1 cellular context compared by ENCODE assay signal in genomic region chr2:237744613-237745249, GRCh38.
TF ChIP-seq lines count a peak whose summit lies in the region.

No MANE protein-coding gene starts in this region.

TF ChIP-seq in HepG2, 621 proteins besides CTCF, POLR2A, EP300 and RAD21 (continued from another document):
- TF ChIP-seq, protein P1, sequence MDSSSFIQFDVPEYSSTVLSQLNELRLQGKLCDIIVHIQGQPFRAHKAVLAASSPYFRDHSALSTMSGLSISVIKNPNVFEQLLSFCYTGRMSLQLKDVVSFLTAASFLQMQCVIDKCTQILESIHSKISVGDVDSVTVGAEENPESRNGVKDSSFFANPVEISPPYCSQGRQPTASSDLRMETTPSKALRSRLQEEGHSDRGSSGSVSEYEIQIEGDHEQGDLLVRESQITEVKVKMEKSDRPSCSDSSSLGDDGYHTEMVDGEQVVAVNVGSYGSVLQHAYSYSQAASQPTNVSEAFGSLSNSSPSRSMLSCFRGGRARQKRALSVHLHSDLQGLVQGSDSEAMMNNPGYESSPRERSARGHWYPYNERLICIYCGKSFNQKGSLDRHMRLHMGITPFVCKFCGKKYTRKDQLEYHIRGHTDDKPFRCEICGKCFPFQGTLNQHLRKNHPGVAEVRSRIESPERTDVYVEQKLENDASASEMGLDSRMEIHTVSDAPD (CRISPR knock-in tag; IDR thresholded peaks at IDR 0.05) = 0 out of 2 replicates have a peak, but pooled peaks have one; percentile 5
